ENCODE assay signal across 9 cellular contexts in the genomic region with DNA sequence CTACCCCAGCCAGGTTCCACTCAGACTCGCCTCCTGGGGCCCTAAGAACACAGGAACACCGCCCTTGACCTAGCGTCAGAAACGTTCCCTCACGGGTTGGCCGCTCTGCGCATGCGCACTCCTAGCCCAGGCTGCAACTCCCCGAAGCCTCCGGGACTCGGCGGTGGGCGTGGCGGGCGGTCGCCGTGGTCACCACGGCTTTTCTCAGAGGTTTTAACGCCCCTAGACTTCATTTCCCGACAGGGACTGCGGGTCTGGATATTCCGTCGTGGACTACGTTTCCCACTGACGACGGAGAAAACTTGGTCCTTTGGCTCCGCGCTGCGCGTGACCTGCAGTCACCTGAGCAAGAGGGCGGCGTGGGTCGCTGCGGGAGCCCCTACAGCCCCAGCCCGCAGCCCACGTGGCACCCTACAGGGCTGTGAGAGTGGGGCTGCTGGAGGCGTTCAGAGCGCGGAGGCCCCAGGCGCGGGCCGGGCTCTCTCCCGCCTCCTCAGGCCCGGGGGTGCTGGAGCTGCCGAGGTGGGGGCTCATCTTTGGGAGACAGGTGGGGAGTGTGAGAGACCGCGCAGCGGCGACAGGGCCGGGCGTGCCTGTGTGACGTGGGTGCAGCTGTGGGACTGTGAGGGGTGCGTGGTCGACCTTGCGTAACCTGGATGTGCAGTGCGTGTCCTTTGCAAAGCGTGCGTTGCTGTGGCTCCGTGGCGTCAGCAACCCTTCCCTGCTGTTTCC. TPM values are rescaled to one million over a fixed set of nuclear protein-coding genes. Genes with fewer than 3 reads are reported as not detected.
A peak's percentile ranks its signal among the peaks of the same experiment; 100 is the strongest.
DNase-seq lines count a peak whose midpoint lies in the region; ATAC-seq and TF ChIP-seq lines count a peak whose summit lies in the region.
"Had no signal": no experiment of that assay in that cellular context is flagged by ENCODE, and none has a peak within 500 bp of the region (broad histone marks: within the 10 kb centered on the region; RNA-seq: fewer than 3 reads in every experiment).

No MANE protein-coding gene starts in this region.

- peaks cover 40% of the 10 kb centered on the region for H3K9me3 Mint-ChIP-seq in endodermal cell

- ATAC-seq in GM18868 (IDR thresholded peaks at IDR 0.05; ENCODE audit: unreplicated experiment): no peak
- ATAC-seq: Panc1 had no signal

- H3K4me1 ChIP-seq in endodermal cell (ENCODE audit: control insufficient read depth, insufficient read depth, low read length): no peaks in the 10 kb centered on the region
- no peaks in the 10 kb centered on the region for H3K4me1 ChIP-seq in mesendoderm (ENCODE audit: control insufficient read depth, low read depth, low read length)

- H3K36me3 Mint-ChIP-seq in endodermal cell (ENCODE audit: low read depth): peaks cover 23% of the 10 kb centered on the region

- H3K79me1 ChIP-seq in mesendoderm (ENCODE audit: low read length): no peaks in the 10 kb centered on the region

- no peak overlapping the region for H3K23ac ChIP-seq in mesendoderm (ENCODE audit: low read length)

- H4K8ac ChIP-seq in mesendoderm (ENCODE audit: low read depth, low read length): no peak overlapping the region

- H3K9me3 ChIP-seq in WERI-Rb-1 (ENCODE audit: severe bottlenecking) (peaks cover 8% of the 10 kb centered on the region), endodermal cell (ENCODE audit: control insufficient read depth, low read length) (peaks cover 26% of the 10 kb centered on the region)

- WGBS in endodermal cell (ENCODE audit: insufficient coverage in 1 of 2, insufficient read length in 1 of 2), 2 experiments: 79 to 80% methylated on average over 40 to 60 of the region's 60 CpGs
- WGBS in mesendoderm (ENCODE audit: extremely low coverage, insufficient coverage, low lambda C conversion rate): no CpG with 5 or more reads among the region's 60 CpGs

- H2BK15ac ChIP-seq in mesendoderm (replicated peaks; ENCODE audit: low read depth): no peak overlapping the region

- H3K4ac ChIP-seq in mesendoderm (ENCODE audit: low read depth, low read length): no peak overlapping the region

- peak overlapping the region; percentile 73 for H3K27ac ChIP-seq in WERI-Rb-1
- H3K27ac ChIP-seq in endodermal cell (ENCODE audit: low read depth, low read length): no peak overlapping the region
- H3K27ac ChIP-seq in mesendoderm (ENCODE audit: low read depth, low read length): no peak overlapping the region

- TF ChIP-seq CTCF in WERI-Rb-1 (IDR thresholded peaks at IDR 0.05; ENCODE audit: low read depth, low read length) (no peak), endodermal cell (conservative IDR thresholded peaks at IDR 0.05) (no peak)

- H3K4me3 ChIP-seq in WERI-Rb-1 (ENCODE audit: low read depth, low read length): peak overlapping the region; percentile 91
- H3K4me3 ChIP-seq in endodermal cell (ENCODE audit: low read length): peak overlapping the region; percentile 17
- H3K4me3 ChIP-seq in mesendoderm (ENCODE audit: low read length): peak overlapping the region; percentile 61

- peaks cover 6% of the 10 kb centered on the region for H3K4me1 Mint-ChIP-seq in endodermal cell

- peaks cover 7% of the 10 kb centered on the region for H3K27me3 Mint-ChIP-seq in endodermal cell (ENCODE audit: insufficient read depth)

- H3K9ac ChIP-seq in endodermal cell (ENCODE audit: extremely low read depth, low read length, poor library complexity, severe bottlenecking) (no peak overlapping the region), mesendoderm (ENCODE audit: low read length) (peak overlapping the region; percentile 65)

- H3K18ac ChIP-seq in mesendoderm (ENCODE audit: low read length): no peak overlapping the region

- peak overlapping the region; percentile 78 for H3K4me2 ChIP-seq in mesendoderm (ENCODE audit: low read length)

- H2AK5ac ChIP-seq in mesendoderm (ENCODE audit: low read length): no peak overlapping the region

- peak overlapping the region; percentile 56 for H4K5ac ChIP-seq in mesendoderm (ENCODE audit: low read length)

- peak overlapping the region; percentile 66 for H3K27ac Mint-ChIP-seq in endodermal cell

- peak; percentile 47 for DNase-seq in HPDE6-E6E7 (ENCODE audit: extremely low spot score)
- DNase-seq in WERI-Rb-1: peak; percentile 96
- peak; percentile 95 for DNase-seq in endodermal cell
- DNase-seq in mesendoderm: peak; percentile 80
- DNase-seq in stimulated activated CD8-positive, alpha-beta memory T cell treated with anti-CD3 and anti-CD28 coated beads, Interleukin-12 subunit alpha, Interleukin-12 subunit beta, amount 100 ng/mL, for 24 hours (ENCODE audit: extremely low read depth): peak; percentile 0
- DNase-seq in NOMO-1 (lab: John Stamatoyannopoulos, UW; ENCODE audit: unreplicated experiment in 2 of 2): no peak
- no peak for DNase-seq in KG1 (lab: John Stamatoyannopoulos, UW)

- H2BK120ac ChIP-seq in mesendoderm (ENCODE audit: low read depth, low read length): no peak overlapping the region

- H3K79me2 ChIP-seq in mesendoderm (ENCODE audit: control insufficient read depth, insufficient read depth, low read length): no peaks in the 10 kb centered on the region

- peak overlapping the region; percentile 74 for H3K4me3 Mint-ChIP-seq in endodermal cell

- H3K36me3 ChIP-seq in WERI-Rb-1: peaks cover 26% of the 10 kb centered on the region
- no peaks in the 10 kb centered on the region for H3K36me3 ChIP-seq in endodermal cell (ENCODE audit: control insufficient read depth, insufficient read depth, low read length)
- no peaks in the 10 kb centered on the region for H3K36me3 ChIP-seq in mesendoderm (ENCODE audit: control insufficient read depth, insufficient read depth, low read length)

- H3K27me3 ChIP-seq in WERI-Rb-1 (ENCODE audit: insufficient read depth, low read depth, severe bottlenecking): no peaks in the 10 kb centered on the region
- no peaks in the 10 kb centered on the region for H3K27me3 ChIP-seq in endodermal cell (ENCODE audit: control insufficient read depth, insufficient read depth, low read length, poor library complexity, severe bottlenecking)
- no peaks in the 10 kb centered on the region for H3K27me3 ChIP-seq in mesendoderm (ENCODE audit: insufficient read depth, low read length, poor library complexity)

- no peak overlapping the region for H2BK5ac ChIP-seq in mesendoderm (ENCODE audit: low read length)

- peak overlapping the region; percentile 88 for H3K56ac ChIP-seq in mesendoderm (ENCODE audit: low read length)

RNA-seq across cellular contexts. Expression of gene ZNF573, which starts 38.0 kb away (rescaled TPM):
- total RNA-seq in endodermal cell: 10 to 100 TPM; 11.1 to 14.0 TPM
- polyA plus RNA-seq in endodermal cell (2013, experiment 1 of 2): 5.9 TPM
- 7.4 TPM for polyA plus RNA-seq in endodermal cell (2013, experiment 2 of 2)
- polyA plus RNA-seq in mesendoderm (2013, experiment 1 of 2): 3.4 TPM
- polyA plus RNA-seq in mesendoderm (2013, experiment 2 of 2): 3.0 TPM

Comparison
In these comparisons a context has a peak if more than half of its experiments do, and no peak if none do; other contexts are left out.
1. DNase-seq: peak in HPDE6-E6E7 (single experiment), WERI-Rb-1 (single experiment), endodermal cell (single experiment), mesendoderm (single experiment) and stimulated activated CD8-positive, alpha-beta memory T cell treated with anti-CD3 and anti-CD28 coated beads, Interleukin-12 subunit alpha, Interleukin-12 subunit beta, amount 100 ng/mL, for 24 hours (single experiment); none in NOMO-1 (0 of 2) and KG1 (single experiment).
2. H3K4me3 ChIP-seq: peak in every context shown above with its lines; median percentile 91 in WERI-Rb-1; 61 in mesendoderm; 17 in endodermal cell.